Comparison of ENCODE assay signal across 9 cellular contexts in the genomic region with DNA sequence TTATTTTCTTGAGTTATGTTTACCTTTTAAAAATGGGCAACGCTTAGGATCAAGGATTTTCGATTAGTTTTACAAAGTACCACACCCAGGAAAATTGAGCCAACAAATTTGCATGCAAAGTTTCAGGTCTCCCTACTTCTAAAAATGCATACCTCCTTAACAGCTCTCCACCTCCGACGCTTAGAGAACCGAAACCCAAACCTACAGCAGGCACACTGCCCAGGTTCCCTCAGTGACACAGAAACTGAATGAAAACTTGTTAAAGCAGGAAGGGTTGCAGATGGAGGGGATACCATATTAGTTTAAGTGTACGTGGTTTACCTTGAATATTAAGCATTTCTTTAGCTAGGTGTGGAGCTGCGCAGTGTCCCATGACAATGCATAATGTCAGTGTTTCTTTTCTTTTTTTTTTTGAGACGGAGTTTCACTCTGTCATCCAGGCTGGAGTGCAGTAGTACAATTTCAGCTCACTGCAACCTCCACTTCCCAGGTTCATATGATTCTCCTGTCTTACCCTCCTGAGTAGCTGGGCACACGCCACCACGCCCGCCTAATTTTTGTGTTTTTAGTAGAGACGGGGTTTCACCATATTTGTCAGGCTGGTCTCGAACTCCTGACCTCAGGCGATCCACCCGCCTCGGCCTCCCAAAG. TPM values are rescaled to one million over a fixed set of nuclear protein-coding genes. Genes with fewer than 3 reads are reported as not detected.
DNase-seq lines count a peak whose midpoint lies in the region; ATAC-seq and TF ChIP-seq lines count a peak whose summit lies in the region.
"Had no signal": no experiment of that assay in that cellular context is flagged by ENCODE, and none has a peak within 500 bp of the region (broad histone marks: within the 10 kb centered on the region; RNA-seq: fewer than 3 reads in every experiment).

No MANE protein-coding gene starts in this region.

- peaks cover 0 to 9% of the 10 kb centered on the region in 2 donors for H3K9me3 ChIP-seq in ascending aorta
- H3K9me3 ChIP-seq: SJSA1 had no signal

- H3K36me3 ChIP-seq in ascending aorta, result peaks cover 0 to 5% of the 10 kb centered on the region in 2 donors

- peaks cover 6 to 11% of the 10 kb centered on the region in 2 donors for H3K4me1 ChIP-seq in ascending aorta
- H3K4me1 ChIP-seq: SJSA1 had no signal

- H3K4me3 ChIP-seq in ascending aorta, result no peak overlapping the region
- H3K4me3 ChIP-seq: SJSA1 had no signal

- no peaks in the 10 kb centered on the region for H3K9me3 Mint-ChIP-seq in neural crest cell

- no peaks in the 10 kb centered on the region for H3K27me3 Mint-ChIP-seq in neural crest cell (ENCODE audit: low read depth)

- H3K27ac Mint-ChIP-seq in neural crest cell (ENCODE audit: unreplicated experiment), result no peak overlapping the region

- peaks cover 3% of the 10 kb centered on the region for H3K36me3 Mint-ChIP-seq in neural crest cell (ENCODE audit: low read depth)

- intact Hi-C loops in ascending aorta (cut with DNase I), result loop anchor here (2.0 kb wide), 4 partner anchors 49 to 271 kb away; a partner anchor contains a TSS

- TF ChIP-seq CTCF in neural crest cell (conservative IDR thresholded peaks at IDR 0.05) (no peak), ascending aorta (IDR thresholded peaks at IDR 0.05) (no peak)

- DNase-seq in SIG-M5 (lab: John Stamatoyannopoulos, UW) (peak; percentile 18), neural crest cell (ENCODE audit: low read depth, low spot score) (no peak), ascending aorta (ENCODE audit: low spot score in 2 of 2) (no peak), HK-2 (ENCODE audit: unreplicated experiment) (no peak), OCI-M2 (lab: John Stamatoyannopoulos, UW; ENCODE audit: unreplicated experiment) (no peak), NCI-H524 treated with DMSO at 0.1 percent for 48 hours (lab: John Stamatoyannopoulos, UW) (no peak)

- no peak overlapping the region for H3K27ac ChIP-seq in ascending aorta
- H3K27ac ChIP-seq: SJSA1 had no signal

- ATAC-seq in GM19328 (IDR thresholded peaks at IDR 0.05; ENCODE audit: unreplicated experiment), result peak; percentile 64
- peak; percentile 77 for ATAC-seq in HG02938 (IDR thresholded peaks at IDR 0.05; ENCODE audit: unreplicated experiment)

- H3K27me3 ChIP-seq in ascending aorta, result no peaks in the 10 kb centered on the region
- H3K27me3 ChIP-seq: SJSA1 had no signal

- H3K4me3 Mint-ChIP-seq in neural crest cell, result peak overlapping the region; percentile 49

- peaks cover 42% of the 10 kb centered on the region for H3K4me1 Mint-ChIP-seq in neural crest cell

RNA-seq across cellular contexts. Expression of a gene that starts 1.6 kb away (rescaled TPM):
- total RNA-seq in neural crest cell, result 259 and 260 TPM in 2 replicates
- total RNA-seq in ascending aorta, result 103 TPM
